11 cellular contexts compared by ENCODE assay signal in the genomic region with DNA sequence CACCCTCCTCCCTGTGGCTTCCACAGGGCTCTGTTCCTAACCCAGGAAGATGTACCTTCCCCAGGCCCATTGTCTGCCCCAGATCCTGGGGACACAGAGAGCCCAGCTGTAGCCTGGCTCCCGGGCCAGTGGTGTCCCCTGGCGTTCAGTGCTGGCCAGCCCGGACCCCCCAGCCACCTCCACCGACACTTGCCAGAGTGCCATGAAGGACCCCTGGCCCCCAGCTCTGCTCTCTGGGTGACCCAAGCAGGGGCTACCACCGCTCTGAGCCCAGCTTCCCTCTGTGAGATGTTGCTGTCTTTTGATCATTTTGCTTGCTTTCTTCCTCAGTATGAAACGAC. TPM values are rescaled to one million over a fixed set of nuclear protein-coding genes. Genes with fewer than 3 reads are reported as not detected.
DNase-seq lines count a peak whose midpoint lies in the region; ATAC-seq and TF ChIP-seq lines count a peak whose summit lies in the region.
"Had no signal": no experiment of that assay in that cellular context is flagged by ENCODE, and none has a peak within 500 bp of the region (broad histone marks: within the 10 kb centered on the region; RNA-seq: fewer than 3 reads in every experiment).

No MANE protein-coding gene starts in this region.

- H3K27me3 Mint-ChIP-seq in T-helper 1 cell treated with Interleukin-12 subunit alpha and Interleukin-12 subunit beta and Interleukin-4 antibody, amounts not matched to agents 30 μg/mL and 1 μg/mL, for 36 hours (ENCODE audit: low read depth): no peaks in the 10 kb centered on the region

- 56 to 74% (median 61%) methylated on average over 6 of the region's 6 CpGs for WGBS in spleen, 5 donors

- H3K36me3 ChIP-seq in effector memory CD4-positive, alpha-beta T cell (ENCODE audit: control insufficient read depth, insufficient read depth, low read length): no peaks in the 10 kb centered on the region
- peaks cover 0 to 49% (median 6%) of the 10 kb centered on the region in 6 donors for H3K36me3 ChIP-seq in spleen
- H3K36me3 ChIP-seq: neutrophil had no signal

- DNase-seq in T-helper 1 cell (no peak), RWPE1 (ENCODE audit: low spot score) (no peak), spleen (no peak), HT-29 (ENCODE audit: low spot score) (no peak)
- no peak for DNase-seq in effector memory CD4-positive, alpha-beta T cell

- peaks cover 58% of the 10 kb centered on the region for H3K4me1 ChIP-seq in effector memory CD4-positive, alpha-beta T cell (ENCODE audit: control insufficient read depth, insufficient read depth, low read length, poor library complexity, severe bottlenecking)
- peaks cover 54 to 100% (median 86%) of the 10 kb centered on the region in 6 donors for H3K4me1 ChIP-seq in spleen

- no peak for TF ChIP-seq CTCF in RWPE1 (conservative IDR thresholded peaks at IDR 0.05; ENCODE audit: low read depth)
- TF ChIP-seq CTCF in spleen (IDR thresholded peaks at IDR 0.05 in 8 of 11, conservative IDR thresholded peaks at IDR 0.05 in 3 of 11): no peak

- TF ChIP-seq POLR2A in spleen (IDR thresholded peaks at IDR 0.05): no peak

- POLR2A ChIA-PET in RWPE1 (lab: Yijun Ruan, JAX; ENCODE audit: low non-redundant PET): no interaction called here

- H3K27me3 ChIP-seq in effector memory CD4-positive, alpha-beta T cell (replicated peaks; ENCODE audit: control insufficient read depth, insufficient read depth, low read length, poor library complexity, severe bottlenecking): no peaks in the 10 kb centered on the region
- H3K27me3 ChIP-seq in spleen (replicated peaks in 1 of 7): no peaks in the 10 kb centered on the region

- H3K9me3 Mint-ChIP-seq in T-helper 1 cell treated with Interleukin-12 subunit alpha and Interleukin-12 subunit beta and Interleukin-4 antibody, amounts not matched to agents 30 μg/mL and 1 μg/mL, for 36 hours: no peaks in the 10 kb centered on the region

- H3K36me3 Mint-ChIP-seq in T-helper 1 cell treated with Interleukin-12 subunit alpha and Interleukin-12 subunit beta and Interleukin-4 antibody, amounts not matched to agents 30 μg/mL and 1 μg/mL, for 36 hours (ENCODE audit: low read depth): peaks cover 11% of the 10 kb centered on the region

- peaks cover 24% of the 10 kb centered on the region for H3K4me1 Mint-ChIP-seq in T-helper 1 cell treated with Interleukin-12 subunit alpha and Interleukin-12 subunit beta and Interleukin-4 antibody, amounts not matched to agents 30 μg/mL and 1 μg/mL, for 36 hours (ENCODE audit: low read depth)

- H3K27ac Mint-ChIP-seq in T-helper 1 cell treated with Interleukin-12 subunit alpha and Interleukin-12 subunit beta and Interleukin-4 antibody, amounts not matched to agents 30 μg/mL and 1 μg/mL, for 36 hours: peak overlapping the region; percentile 87

- H3K27ac ChIP-seq in RWPE1 (peak overlapping the region; percentile 100), spleen (peak overlapping the region in 6 of 8 donors; percentile 70 to 90 (median 83))
- H3K27ac ChIP-seq in effector memory CD4-positive, alpha-beta T cell (ENCODE audit: insufficient read depth, low read length, poor library complexity, severe bottlenecking): peak overlapping the region; percentile 75
- H3K27ac ChIP-seq: 22Rv1, neutrophil, VCaP had no signal

- intact Hi-C loops in spleen (cut with DNase I; ENCODE audit: low total_unique reads): no loop called here

- peak overlapping the region; percentile 58 for H3K4me3 Mint-ChIP-seq in T-helper 1 cell treated with Interleukin-12 subunit alpha and Interleukin-12 subunit beta and Interleukin-4 antibody, amounts not matched to agents 30 μg/mL and 1 μg/mL, for 36 hours

- CTCF ChIA-PET in RWPE1 (lab: Yijun Ruan, JAX): no interaction called here

- no peak for ATAC-seq in HG03354 (IDR thresholded peaks at IDR 0.05; ENCODE audit: poor library complexity, severe bottlenecking, unreplicated experiment)
- no peak for ATAC-seq in HG03571 (IDR thresholded peaks at IDR 0.05; ENCODE audit: unreplicated experiment)

- H3K4me3 ChIP-seq in effector memory CD4-positive, alpha-beta T cell (ENCODE audit: insufficient read depth, low read depth, low read length, poor library complexity, severe bottlenecking): peak overlapping the region; percentile 17
- peak overlapping the region in 2 of 8 donors; percentile 11 to 47 for H3K4me3 ChIP-seq in spleen

- no peaks in the 10 kb centered on the region for H3K9me3 ChIP-seq in effector memory CD4-positive, alpha-beta T cell (ENCODE audit: control insufficient read depth, low read length)
- no peaks in the 10 kb centered on the region for H3K9me3 ChIP-seq in spleen
- H3K9me3 ChIP-seq: neutrophil had no signal

RNA-seq across cellular contexts. Expression of a gene that starts 6.2 kb away (rescaled TPM):
- 100 to 1,000 TPM in 3 of 7 donors, 10 to 100 TPM in 4; 66.9 to 110 (median 96.4) TPM for total RNA-seq in spleen
- polyA plus RNA-seq in spleen: 100 to 1,000 TPM in 2 of 3 donors, 10 to 100 TPM in 1; 56.6 to 120 (median 102) TPM
- 293 and 322 TPM in 2 replicates for total RNA-seq in HT-29 (2014; rRNA removed; shearing (Covaris generic))

RNA-seq across cellular contexts. Expression of a gene that starts 28.4 kb away (rescaled TPM):
- total RNA-seq in spleen: 10 to 100 TPM in 1 of 7 donors, 1 to 10 TPM in 6; 2.7 to 11.7 (median 8.3) TPM
- 1 to 10 TPM; 3.0 to 3.7 (median 3.2) TPM for polyA plus RNA-seq in spleen
- 2.1 and 8.3 TPM in 2 replicates for total RNA-seq in HT-29 (2014; rRNA removed; shearing (Covaris generic))

RNA-seq across cellular contexts. Expression of a gene that starts 57.3 kb away (rescaled TPM):
- 100 to 1,000 TPM in 3 of 7 donors, 10 to 100 TPM in 4; 56.7 to 198 (median 76.4) TPM for total RNA-seq in spleen
- 100 to 1,000 TPM; 119 to 226 (median 184) TPM for polyA plus RNA-seq in spleen
- 243 and 250 TPM in 2 replicates for total RNA-seq in HT-29 (2014; rRNA removed; shearing (Covaris generic))
